Comparison of ENCODE assay signal across 8 cellular contexts in the genomic region with DNA sequence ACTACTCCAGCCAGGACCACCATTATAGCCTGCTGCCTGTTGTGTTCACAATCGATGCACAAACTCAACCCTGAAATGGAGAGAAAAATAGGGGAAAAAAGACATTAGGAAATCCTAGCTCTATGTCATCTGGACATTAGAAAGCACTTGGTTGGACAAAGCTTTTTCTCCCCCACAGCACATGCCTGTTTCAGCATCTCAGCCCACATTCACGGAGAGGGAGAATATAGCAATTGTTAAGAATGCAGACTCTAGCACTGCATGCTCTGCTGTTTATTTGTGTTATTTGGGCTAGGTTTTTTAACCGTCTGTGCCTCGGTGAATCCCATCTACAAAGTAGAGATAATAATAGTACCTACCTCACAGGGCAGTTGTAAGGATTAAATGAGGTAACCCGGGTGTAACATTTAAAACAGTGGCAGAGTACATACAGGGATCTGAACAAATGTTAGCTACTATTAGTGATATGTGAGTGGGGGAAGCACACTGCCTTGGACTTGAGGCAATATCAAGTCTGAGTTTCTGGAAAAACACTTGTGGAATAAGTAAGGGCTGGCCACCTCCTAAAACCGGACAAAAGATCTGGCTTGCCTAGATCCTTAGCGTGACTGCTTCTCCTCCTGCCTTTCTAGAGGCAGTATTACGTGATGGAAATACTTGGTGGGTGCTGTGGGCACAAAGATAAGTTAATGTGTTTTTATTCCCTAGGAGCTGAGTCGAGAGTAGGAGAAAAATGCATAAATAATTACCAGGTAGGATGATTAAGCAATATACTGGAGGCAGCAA. TPM values are rescaled to one million over a fixed set of nuclear protein-coding genes. Genes with fewer than 3 reads are reported as not detected.
DNase-seq lines count a peak whose midpoint lies in the region; ATAC-seq and TF ChIP-seq lines count a peak whose summit lies in the region.

No MANE protein-coding gene starts in this region.

- peak overlapping the region; percentile 96 for H3K4me3 ChIP-seq in MG63
- H3K4me3 ChIP-seq in neural progenitor cell: peak overlapping the region; percentile 99

- H3K27ac Mint-ChIP-seq in neural progenitor cell: peak overlapping the region; percentile 98

- no peak overlapping the region for H3K27ac ChIP-seq in neural progenitor cell

- peaks cover 34% of the 10 kb centered on the region for H3K4me1 Mint-ChIP-seq in neural progenitor cell

- peaks cover 4% of the 10 kb centered on the region for H3K27me3 Mint-ChIP-seq in neural progenitor cell (ENCODE audit: insufficient read depth, low read depth)

- no peaks in the 10 kb centered on the region for H3K27me3 ChIP-seq in MG63
- H3K27me3 ChIP-seq in neural progenitor cell: no peaks in the 10 kb centered on the region

- ATAC-seq in HG03139 (IDR thresholded peaks at IDR 0.05; ENCODE audit: unreplicated experiment): no peak
- no peak for ATAC-seq in GM21619 (IDR thresholded peaks at IDR 0.05; ENCODE audit: unreplicated experiment)

- no peak overlapping the region for H2AFZ ChIP-seq in neural progenitor cell (replicated peaks)

- H4K20me1 ChIP-seq in neural progenitor cell (ENCODE audit: low read depth): peaks cover 25% of the 10 kb centered on the region

- no peak for TF ChIP-seq CTCF in neural progenitor cell (IDR thresholded peaks at IDR 0.05)

- H3K9me3 ChIP-seq in ES-I3 (ENCODE audit: control insufficient read depth, insufficient read depth, low read length) (no peaks in the 10 kb centered on the region), MG63 (no peaks in the 10 kb centered on the region), neural progenitor cell (ENCODE audit: low read depth) (no peaks in the 10 kb centered on the region)

- H3F3A ChIP-seq in neural progenitor cell (ENCODE audit: low read depth): peaks cover 21% of the 10 kb centered on the region

- no peaks in the 10 kb centered on the region for H3K36me3 Mint-ChIP-seq in neural progenitor cell

- peak overlapping the region; percentile 81 for H3K4me2 ChIP-seq in neural progenitor cell

- H3K4me3 Mint-ChIP-seq in neural progenitor cell: peak overlapping the region; percentile 100

- no peak for DNase-seq in MG63
- DNase-seq in activated CD8-positive, alpha-beta memory T cell treated with anti-CD3 and anti-CD28 coated beads, Interleukin-2, amount 50 U/mL, for 4 hours: peak; percentile 32
- DNase-seq in fibroblast of gingiva (ENCODE audit: low read depth): peak; percentile 34
- DNase-seq in neural progenitor cell (ENCODE audit: low spot score): no peak
- DNase-seq in UCSD-AML1 (lab: John Stamatoyannopoulos, UW; ENCODE audit: unreplicated experiment): no peak

- H3K9me3 Mint-ChIP-seq in neural progenitor cell: no peaks in the 10 kb centered on the region

- H3K4me1 ChIP-seq in ES-I3 (ENCODE audit: insufficient read depth, low read length) (peaks cover 12% of the 10 kb centered on the region), neural progenitor cell (peaks cover 25% of the 10 kb centered on the region)

- H3K36me3 ChIP-seq in ES-I3 (ENCODE audit: insufficient read depth, low read length): no peaks in the 10 kb centered on the region
- peaks cover 3% of the 10 kb centered on the region; the same call in 1 of the 2 replicates for H3K36me3 ChIP-seq in MG63
- H3K36me3 ChIP-seq in neural progenitor cell: no peaks in the 10 kb centered on the region

- peaks cover 41% of the 10 kb centered on the region for H3K79me2 ChIP-seq in neural progenitor cell (ENCODE audit: low read depth)

- H3K9ac ChIP-seq in ES-I3 (ENCODE audit: low read depth, low read length): peak overlapping the region; percentile 86
- H3K9ac ChIP-seq in neural progenitor cell: peak overlapping the region; percentile 60

RNA-seq across cellular contexts. Expression of gene PPP1CB, which starts 1.1 kb away (rescaled TPM):
- 108 and 180 TPM in 2 replicates for total RNA-seq in MG63 (2014; rRNA removed; shearing (Covaris generic); ENCODE audit: low replicate concordance)
- total RNA-seq in neural progenitor cell (ENCODE audit: low replicate concordance): 134 and 244 TPM in 2 replicates

Comparison
In these comparisons a context has a peak if more than half of its experiments do, and no peak if none do; other contexts are left out.
1. DNase-seq: peak in activated CD8-positive, alpha-beta memory T cell treated with anti-CD3 and anti-CD28 coated beads, Interleukin-2, amount 50 U/mL, for 4 hours (single experiment) and fibroblast of gingiva (single experiment); none in MG63 (single experiment), neural progenitor cell (single experiment) and UCSD-AML1 (single experiment).